11 cellular contexts compared by ENCODE assay signal in the genomic region with DNA sequence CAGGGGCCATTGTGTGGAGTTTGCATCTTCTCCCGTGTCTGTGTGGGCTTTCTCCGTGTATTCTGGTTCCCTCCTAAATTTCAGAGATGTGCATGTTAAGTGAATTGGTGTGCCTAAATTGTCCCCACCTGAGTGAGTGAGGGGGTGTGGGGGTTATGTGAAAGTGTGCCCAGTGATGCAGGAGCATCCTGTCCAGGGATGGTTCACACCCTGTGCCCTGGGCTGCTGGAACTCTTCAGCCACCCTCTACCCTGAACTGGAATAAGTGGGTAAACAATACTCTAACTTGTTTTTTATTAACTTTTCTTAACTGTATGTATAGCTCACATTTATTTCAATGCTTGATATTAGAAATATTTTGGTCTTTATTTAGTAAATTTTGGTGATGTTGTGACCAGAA. TPM values are rescaled to one million over a fixed set of nuclear protein-coding genes. Genes with fewer than 3 reads are reported as not detected.
DNase-seq lines count a peak whose midpoint lies in the region; ATAC-seq, FAIRE-seq and TF ChIP-seq lines count a peak whose summit lies in the region.
"Had no signal": no experiment of that assay in that cellular context is flagged by ENCODE, and none has a peak within 500 bp of the region (broad histone marks: within the 10 kb centered on the region; RNA-seq: fewer than 3 reads in every experiment).

No MANE protein-coding gene starts in this region.

- TF ChIP-seq POLR2A in H54 (IDR thresholded peaks at IDR 0.05; ENCODE audit: low read depth, low read length), result no peak

- peak; percentile 71 for ATAC-seq in SK-N-SH treated with all-trans-retinoic acid at 6 μM for 48 hours
- ATAC-seq in HG03469 (IDR thresholded peaks at IDR 0.05; ENCODE audit: unreplicated experiment), result peak; percentile 27

- H3K4me2 ChIP-seq in SK-N-SH, result no peak overlapping the region

- no peak for TF ChIP-seq EP300 in SK-N-SH (IDR thresholded peaks at IDR 0.05; ENCODE audit: borderline replicate concordance in 1 of 2, low read depth in 1 of 2, low read length in 1 of 2)

- H3K9ac ChIP-seq in SK-N-SH, result no peak overlapping the region

- peak; percentile 27 for FAIRE-seq in H54 (lab: Jason Lieb, UNC)

- 0 out of 2 replicates have a peak, but pooled peaks cover 10% of the 10 kb centered on the region for H4K20me1 ChIP-seq in SK-N-SH (ENCODE audit: insufficient read depth)

- CTCF ChIA-PET in SK-N-SH (lab: Yijun Ruan, JAX), result no interaction called here

- H3K4me1 ChIP-seq in SK-N-SH (ENCODE audit: control insufficient read depth in 1 of 2, insufficient read depth in 2 of 2, low read depth in 1 of 2, low read length in 1 of 2), result peaks cover 0 to 3% of the 10 kb centered on the region in 2 experiments; a peak in 2 of 4 replicates

- no peak for TF ChIP-seq RAD21 in SK-N-SH (IDR thresholded peaks at IDR 0.05; ENCODE audit: low read length)

- H3K4me1 Mint-ChIP-seq in osteocyte (ENCODE audit: unreplicated experiment), result peaks cover 19% of the 10 kb centered on the region

- POLR2A ChIA-PET in SK-N-SH (lab: Yijun Ruan, JAX), result no interaction called here

- H3K9me2 ChIP-seq in SK-N-SH, result no peaks in the 10 kb centered on the region

- H3K27me3 ChIP-seq in SK-N-SH (ENCODE audit: insufficient read depth), result no peaks in the 10 kb centered on the region

- no peaks in the 10 kb centered on the region for H3K36me3 ChIP-seq in SK-N-SH (replicated peaks in 1 of 2; ENCODE audit: control insufficient read depth in 1 of 2, insufficient read depth in 2 of 2, low read length in 1 of 2)

- H3K27ac Mint-ChIP-seq in osteocyte (ENCODE audit: unreplicated experiment), result peak overlapping the region; percentile 15
- H3K27ac Mint-ChIP-seq: activated naive CD8-positive, alpha-beta T cell treated with anti-CD3 and anti-CD28 coated beads, Interleukin-2, amount 10 ng/mL, durations not matched to agents 7 days and 5 days had no signal

- no peaks in the 10 kb centered on the region for H3F3A ChIP-seq in SK-N-SH (replicated peaks; ENCODE audit: insufficient read depth)

- no peak overlapping the region for H2AFZ ChIP-seq in SK-N-SH (ENCODE audit: low read depth)

- no peak for DNase-seq in SK-N-SH
- no peak for DNase-seq in H54 (ENCODE audit: insufficient read length, low spot score)
- no peak for DNase-seq in osteocyte (ENCODE audit: extremely low spot score, unreplicated experiment)
- no peak for DNase-seq in islet precursor cell
- no peak for DNase-seq in GM19238 (ENCODE audit: insufficient read length, low spot score)
- no peak for DNase-seq in GF-D8 (lab: John Stamatoyannopoulos, UW)
- DNase-seq: activated CD4-positive, CD25-positive, alpha-beta regulatory T cell; activated naive CD8-positive, alpha-beta T cell treated with anti-CD3 and anti-CD28 coated beads, Interleukin-2, amount 10 ng/mL, durations not matched to agents 7 days and 5 days; NCI-H2029 treated with DMSO at 0.1 percent for 48 hours had no signal

- no peaks in the 10 kb centered on the region for H3K27me3 Mint-ChIP-seq in osteocyte (ENCODE audit: unreplicated experiment)
- H3K27me3 Mint-ChIP-seq: activated naive CD8-positive, alpha-beta T cell treated with anti-CD3 and anti-CD28 coated beads, Interleukin-2, amount 10 ng/mL, durations not matched to agents 7 days and 5 days had no signal

- TF ChIP-seq CTCF in SK-N-SH (IDR thresholded peaks at IDR 0.05) (no peak), osteocyte (IDR thresholded peaks at IDR 0.05) (no peak)

- H3K9me3 Mint-ChIP-seq in osteocyte (ENCODE audit: unreplicated experiment), result no peaks in the 10 kb centered on the region

- peak overlapping the region in 1 of 2 experiments; percentile 59; a peak in 1 of 4 replicates for H3K27ac ChIP-seq in SK-N-SH (ENCODE audit: low read depth in 2 of 2, low read length in 1 of 2)

- H3K79me2 ChIP-seq in SK-N-SH (ENCODE audit: insufficient read depth), result peaks cover 56% of the 10 kb centered on the region

- H3K4me3 Mint-ChIP-seq in osteocyte (ENCODE audit: unreplicated experiment), result no peak overlapping the region
- H3K4me3 Mint-ChIP-seq: activated naive CD8-positive, alpha-beta T cell treated with anti-CD3 and anti-CD28 coated beads, Interleukin-2, amount 10 ng/mL, durations not matched to agents 7 days and 5 days had no signal

- no peaks in the 10 kb centered on the region for H3K9me3 ChIP-seq in SK-N-SH

- WGBS in SK-N-SH (ENCODE audit: low lambda C conversion rate), result 88% methylated on average over 2 of the region's 2 CpGs

- no peak overlapping the region for H3K4me3 ChIP-seq in SK-N-SH (ENCODE audit: low read depth in 2 of 2, low read length in 1 of 2)

- H3K36me3 Mint-ChIP-seq in osteocyte (ENCODE audit: unreplicated experiment), result peaks cover 3% of the 10 kb centered on the region

TF ChIP-seq in SK-N-SH treated with all-trans-retinoic acid at 6 μM for 48 hours, 23 proteins besides CTCF, POLR2A, EP300 and RAD21 (continues in another document):
- TF ChIP-seq GLIS3 (CRISPR knock-in tag; IDR thresholded peaks at IDR 0.05), result no peak
- TF ChIP-seq, protein P1, sequence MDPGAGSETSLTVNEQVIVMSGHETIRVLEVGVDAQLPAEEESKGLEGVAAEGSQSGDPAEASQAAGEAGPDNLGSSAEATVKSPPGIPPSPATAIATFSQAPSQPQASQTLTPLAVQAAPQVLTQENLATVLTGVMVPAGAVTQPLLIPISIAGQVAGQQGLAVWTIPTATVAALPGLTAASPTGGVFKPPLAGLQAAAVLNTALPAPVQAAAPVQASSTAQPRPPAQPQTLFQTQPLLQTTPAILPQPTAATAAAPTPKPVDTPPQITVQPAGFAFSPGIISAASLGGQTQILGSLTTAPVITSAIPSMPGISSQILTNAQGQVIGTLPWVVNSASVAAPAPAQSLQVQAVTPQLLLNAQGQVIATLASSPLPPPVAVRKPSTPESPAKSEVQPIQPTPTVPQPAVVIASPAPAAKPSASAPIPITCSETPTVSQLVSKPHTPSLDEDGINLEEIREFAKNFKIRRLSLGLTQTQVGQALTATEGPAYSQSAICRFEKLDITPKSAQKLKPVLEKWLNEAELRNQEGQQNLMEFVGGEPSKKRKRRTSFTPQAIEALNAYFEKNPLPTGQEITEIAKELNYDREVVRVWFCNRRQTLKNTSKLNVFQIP (CRISPR knock-in tag; IDR thresholded peaks at IDR 0.05; ENCODE audit: borderline replicate concordance, low read depth), result no peak
- no peak for TF ChIP-seq PPARA (CRISPR knock-in tag; IDR thresholded peaks at IDR 0.05; ENCODE audit: borderline replicate concordance)

TF ChIP-seq in SK-N-SH, 30 proteins besides CTCF, POLR2A, EP300 and RAD21:
- no peak for TF ChIP-seq EZH2phosphoT487 (IDR thresholded peaks at IDR 0.05; ENCODE audit: borderline replicate concordance, low read depth)
- no peak for TF ChIP-seq RCOR1 (IDR thresholded peaks at IDR 0.05; ENCODE audit: low read length)

RNA-seq across cellular contexts. Expression of a gene that starts 56.0 kb away (rescaled TPM):
- 62.9 and 71.1 TPM in 2 replicates for polyA plus RNA-seq in SK-N-SH (2012; rRNA removed)
- 94.7 and 109 TPM in 2 replicates for polyA plus RNA-seq in SK-N-SH (2012; cell fraction: cytosol; rRNA removed)
- 20.6 and 50.7 TPM in 2 replicates for polyA plus RNA-seq in SK-N-SH (2012; cell fraction: nucleus; rRNA removed)
- total RNA-seq in osteocyte, result 103 and 108 TPM in 2 replicates
